ENCODE assay signal across 25 cellular contexts in the genomic region with DNA sequence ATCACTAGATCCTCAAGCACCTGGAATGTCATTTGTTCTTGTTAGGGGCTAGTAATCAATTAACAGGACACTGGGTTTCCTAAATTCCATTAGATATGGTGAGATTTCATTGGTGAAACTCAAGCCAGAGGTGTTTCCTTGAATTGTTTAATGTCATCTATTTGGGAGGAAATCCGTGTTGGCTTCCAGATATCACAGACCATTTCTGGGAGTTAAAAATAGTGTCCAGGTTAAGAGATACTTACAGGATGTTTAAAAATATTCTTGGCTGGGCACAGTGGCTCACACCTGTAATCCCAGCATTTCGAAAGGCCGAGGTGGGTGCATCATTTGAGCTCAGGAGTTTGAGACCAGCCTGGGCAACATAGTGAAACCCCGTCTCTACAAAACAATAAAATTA.
DNase-seq lines count a peak whose midpoint lies in the region; ATAC-seq, FAIRE-seq and TF ChIP-seq lines count a peak whose summit lies in the region.
"Had no signal": no experiment of that assay in that cellular context is flagged by ENCODE, and none has a peak within 500 bp of the region (broad histone marks: within the 10 kb centered on the region; RNA-seq: fewer than 3 reads in every experiment).

No MANE protein-coding gene starts in this region.

- H2BK12ac ChIP-seq in H1 (ENCODE audit: low read depth, low read length): no peak overlapping the region

- no peak for TF ChIP-seq EP300 in H1 (IDR thresholded peaks at IDR 0.05; ENCODE audit: borderline replicate concordance in 1 of 2, low read depth in 2 of 2, low read length in 2 of 2)

- H3K27me3 ChIP-seq in left ventricle myocardium inferior (ENCODE audit: low read depth): no peaks in the 10 kb centered on the region
- H3K27me3 ChIP-seq in BLaER1 treated with 17β-estradiol and CSF1 and Interleukin-3, amounts not matched to agents 10 nM and 100 nM: no peaks in the 10 kb centered on the region
- no peaks in the 10 kb centered on the region for H3K27me3 ChIP-seq in H1 (replicated peaks in 1 of 4; ENCODE audit: control insufficient read depth in 3 of 4, extremely low read depth in 1 of 4, insufficient read depth in 3 of 4, low read length in 3 of 4)
- H3K27me3 ChIP-seq in colonic mucosa: no peaks in the 10 kb centered on the region
- H3K27me3 ChIP-seq: BE2C had no signal

- no peak for DNase-seq in left ventricle myocardium inferior
- no peak for DNase-seq in left ventricle myocardium superior
- no peak for DNase-seq in H1 (ENCODE audit: low read depth in 1 of 2, low spot score in 2 of 2)
- DNase-seq in stimulated activated CD4-positive, alpha-beta T cell treated with anti-CD3 and anti-CD28 coated beads, Interleukin-4, amount 100 ng/mL, for 24 hours: no peak
- no peak for DNase-seq in colonic mucosa
- DNase-seq: 8988T; ACHN; BE2C; C1 segment of cervical spinal cord; CD4-positive, alpha-beta memory T cell; CD4-positive, CD25-positive, alpha-beta regulatory T cell; CD8-positive, alpha-beta memory T cell; COR-L47; DMS 273 treated with DMSO at 0.1 percent for 48 hours; DMS153; DMS53; DMS79; DND-41; EL; GDM1 had no signal

- H3K18ac ChIP-seq in H1 (ENCODE audit: extremely low read depth, low read length): no peak overlapping the region

- no peak overlapping the region for H3K56ac ChIP-seq in H1 (replicated peaks; ENCODE audit: insufficient read length, low read depth, low read length)

- FAIRE-seq in H1 (lab: Jason Lieb, UNC): no peak
- FAIRE-seq: A204.1, GM12878, GM12892, GM18507 had no signal

- 99% methylated on average over 4 of the region's 4 CpGs; no CpG with 5 or more reads in 1 of the 2 experiments for WGBS in H1 (ENCODE audit: extremely low coverage in 1 of 2, insufficient coverage in 1 of 2, insufficient read length in 1 of 2, insufficient replicate concordance in 2 of 2, low coverage in 1 of 2, low lambda C conversion rate in 2 of 2, missing lambda C conversion rate in 1 of 2), 2 experiments

- no peak overlapping the region for H4K5ac ChIP-seq in H1 (ENCODE audit: insufficient read length, low read depth, low read length)

- ATAC-seq in left ventricle myocardium superior: no peak
- ATAC-seq: GM12878 had no signal

- no peaks in the 10 kb centered on the region for H3K79me1 ChIP-seq in H1 (ENCODE audit: low read depth, low read length)

- no peak overlapping the region for H2BK15ac ChIP-seq in H1 (ENCODE audit: low read length)

- H3K27ac ChIP-seq in left ventricle myocardium inferior (replicated peaks) (peak overlapping the region; percentile 13), H1 (ENCODE audit: low read depth, low read length) (no peak overlapping the region), colonic mucosa (no peak overlapping the region)
- no peak overlapping the region for H3K27ac ChIP-seq in BLaER1 treated with 17β-estradiol and CSF1 and Interleukin-3, amounts not matched to agents 10 nM and 100 nM

- no peak overlapping the region for H2BK120ac ChIP-seq in H1 (replicated peaks; ENCODE audit: low read depth, low read length)

- H3K9me3 ChIP-seq in left ventricle myocardium inferior (replicated peaks) (no peaks in the 10 kb centered on the region), H1 (ENCODE audit: insufficient read depth in 2 of 2, low read depth in 1 of 2, low read length in 1 of 2) (no peaks in the 10 kb centered on the region), colonic mucosa (no peaks in the 10 kb centered on the region)
- H3K9me3 ChIP-seq in BLaER1 treated with 17β-estradiol and CSF1 and Interleukin-3, amounts not matched to agents 10 nM and 100 nM (replicated peaks in 1 of 11): no peaks in the 10 kb centered on the region
- H3K9me3 ChIP-seq: BE2C had no signal

- TF ChIP-seq POLR2A in H1 (IDR thresholded peaks at IDR 0.05; ENCODE audit: control extremely low read depth in 1 of 2, low read depth in 2 of 2, low read length in 2 of 2): no peak

- no peak overlapping the region for H2AFZ ChIP-seq in H1 (ENCODE audit: low read length)

- H3K23ac ChIP-seq in H1 (ENCODE audit: insufficient read length): no peak overlapping the region

- H2AK5ac ChIP-seq in H1 (ENCODE audit: low read depth, low read length): no peak overlapping the region

- no peak overlapping the region for H4K91ac ChIP-seq in H1 (replicated peaks; ENCODE audit: insufficient read length, low read length)

- H3K4me1 ChIP-seq in left ventricle myocardium inferior (no peaks in the 10 kb centered on the region), H1 (replicated peaks in 1 of 4; ENCODE audit: control insufficient read depth in 3 of 4, insufficient read depth in 4 of 4, low read length in 3 of 4) (peaks cover 0 to 2% (median 0%) of the 10 kb centered on the region in 4 experiments; a peak in 3 of 7 replicates), colonic mucosa (no peaks in the 10 kb centered on the region)
- peaks cover 0 to 26% (median 14%) of the 10 kb centered on the region in 10 experiments; a peak in 8 of 20 replicates for H3K4me1 ChIP-seq in BLaER1 treated with 17β-estradiol and CSF1 and Interleukin-3, amounts not matched to agents 10 nM and 100 nM
- H3K4me1 ChIP-seq: BE2C had no signal

- H4K20me1 ChIP-seq in BLaER1 treated with 17β-estradiol and CSF1 and Interleukin-3, amounts not matched to agents 10 nM and 100 nM: peaks cover 0 to 10% (median 0%) of the 10 kb centered on the region in 11 experiments; a peak in 1 of 22 replicates
- H4K20me1 ChIP-seq in H1 (replicated peaks in 1 of 2; ENCODE audit: control insufficient read depth in 1 of 2, insufficient read depth in 2 of 2, low read length in 2 of 2): no peaks in the 10 kb centered on the region

- POLR2A ChIA-PET in H1 (lab: Charles Lee; ENCODE audit: partially characterized antibody): no interaction called here

- H3K79me2 ChIP-seq in H1 (ENCODE audit: control insufficient read depth in 1 of 2, insufficient read depth in 2 of 2, low read length in 2 of 2): no peaks in the 10 kb centered on the region

- no peak overlapping the region for H3K9ac ChIP-seq in BLaER1 treated with 17β-estradiol and CSF1 and Interleukin-3, amounts not matched to agents 10 nM and 100 nM
- H3K9ac ChIP-seq in H1 (replicated peaks in 1 of 4; ENCODE audit: extremely low read depth in 1 of 4, low read depth in 3 of 4, low read length in 3 of 4) (no peak overlapping the region; a peak in 1 of 7 replicates), colonic mucosa (ENCODE audit: low read depth in 2 of 2, low read length in 2 of 2) (no peak overlapping the region)

- H3K36me3 ChIP-seq in left ventricle myocardium inferior (no peaks in the 10 kb centered on the region), H1 (ENCODE audit: control insufficient read depth in 2 of 4, insufficient read depth in 4 of 4, low read length in 3 of 4) (no peaks in the 10 kb centered on the region), colonic mucosa (no peaks in the 10 kb centered on the region)
- peaks cover 0 to 35% (median 0%) of the 10 kb centered on the region in 11 experiments; a peak in 2 of 22 replicates for H3K36me3 ChIP-seq in BLaER1 treated with 17β-estradiol and CSF1 and Interleukin-3, amounts not matched to agents 10 nM and 100 nM
- H3K36me3 ChIP-seq: BE2C had no signal

- H3K4ac ChIP-seq in H1 (replicated peaks; ENCODE audit: insufficient read length, low read depth, low read length): no peak overlapping the region

- intact Hi-C loops in left ventricle myocardium inferior (cut with micrococcal nuclease) (no loop called here), left ventricle myocardium superior (cut with micrococcal nuclease) (no loop called here), colonic mucosa (cut with DNase I) (no loop called here)

- TF ChIP-seq RAD21 in H1 (IDR thresholded peaks at IDR 0.05 in 1 of 2, conservative IDR thresholded peaks at IDR 0.05 in 1 of 2; ENCODE audit: low read depth in 2 of 2, low read length in 2 of 2): no peak

- peak overlapping the region; percentile 41; the same call in 1 of the 2 replicates for H2BK20ac ChIP-seq in H1 (ENCODE audit: low read length)

- no peak overlapping the region for H3K14ac ChIP-seq in H1 (ENCODE audit: insufficient read length)

- H3K4me3 ChIP-seq in left ventricle myocardium inferior (no peak overlapping the region), H1 (ENCODE audit: extremely low read depth in 1 of 4, insufficient read depth in 2 of 4, low read depth in 3 of 4, low read length in 4 of 4) (no peak overlapping the region), colonic mucosa (no peak overlapping the region)
- no peak overlapping the region for H3K4me3 ChIP-seq in BLaER1 treated with 17β-estradiol and CSF1 and Interleukin-3, amounts not matched to agents 10 nM and 100 nM
- H3K4me3 ChIP-seq: GM12878 had no signal

- H4K8ac ChIP-seq in H1 (ENCODE audit: extremely low read depth, insufficient read depth, low read length): no peak overlapping the region

- TF ChIP-seq CTCF in left ventricle myocardium inferior (IDR thresholded peaks at IDR 0.05; ENCODE audit: borderline replicate concordance) (no peak), H1 (IDR thresholded peaks at IDR 0.05; ENCODE audit: control extremely low read depth in 1 of 3, insufficient read depth in 1 of 3, low read depth in 1 of 3, low read length in 3 of 3) (no peak), colonic mucosa (IDR thresholded peaks at IDR 0.05) (no peak)

- CTCF ChIA-PET in H1 (lab: Charles Lee; ENCODE audit: partially characterized antibody): no interaction called here

- no peaks in the 10 kb centered on the region; the same call in 1 of the 2 replicates for H3K23me2 ChIP-seq in H1 (ENCODE audit: low read depth, low read length)

- no peak overlapping the region for H2BK5ac ChIP-seq in H1 (ENCODE audit: low read depth, low read length)

- peak overlapping the region in 7 of 11 experiments; percentile 0 to 35 (median 15); a peak in 5 of 22 replicates for H3K4me2 ChIP-seq in BLaER1 treated with 17β-estradiol and CSF1 and Interleukin-3, amounts not matched to agents 10 nM and 100 nM
- H3K4me2 ChIP-seq in H1 (ENCODE audit: insufficient read depth in 1 of 2, low read depth in 2 of 2, low read length in 2 of 2): no peak overlapping the region

TF ChIP-seq in H1, 55 proteins besides CTCF, POLR2A, EP300 and RAD21 (continues in another document):
- TF ChIP-seq PHF8 (conservative IDR thresholded peaks at IDR 0.05; ENCODE audit: low read depth, low read length) (no peak), POU5F1 (IDR thresholded peaks at IDR 0.05; ENCODE audit: low read depth, low read length) (no peak), JUND (IDR thresholded peaks at IDR 0.05; ENCODE audit: low read length) (no peak), CEBPB (IDR thresholded peaks at IDR 0.05; ENCODE audit: low read depth, low read length) (no peak), RXRA (IDR thresholded peaks at IDR 0.05; ENCODE audit: insufficient read depth, low read depth, low read length) (no peak), CREB1 (IDR thresholded peaks at IDR 0.05) (no peak), RBBP5 (IDR thresholded peaks at IDR 0.05; ENCODE audit: borderline replicate concordance, low read depth, low read length) (no peak), SIX5 (IDR thresholded peaks at IDR 0.05; ENCODE audit: low read depth, low read length) (no peak)
- TF ChIP-seq, protein P1, sequence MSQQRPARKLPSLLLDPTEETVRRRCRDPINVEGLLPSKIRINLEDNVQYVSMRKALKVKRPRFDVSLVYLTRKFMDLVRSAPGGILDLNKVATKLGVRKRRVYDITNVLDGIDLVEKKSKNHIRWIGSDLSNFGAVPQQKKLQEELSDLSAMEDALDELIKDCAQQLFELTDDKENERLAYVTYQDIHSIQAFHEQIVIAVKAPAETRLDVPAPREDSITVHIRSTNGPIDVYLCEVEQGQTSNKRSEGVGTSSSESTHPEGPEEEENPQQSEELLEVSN (IDR thresholded peaks at IDR 0.05): no peak

Comparison
In these comparisons a context has a peak if more than half of its experiments do, and no peak if none do; other contexts are left out.
1. H3K4me2 ChIP-seq: peak in BLaER1 treated with 17β-estradiol and CSF1 and Interleukin-3, amounts not matched to agents 10 nM and 100 nM (7 of 11); none in H1 (0 of 2).